ENCODE assay signal across 12 cellular contexts in genomic region chr1:19488136-19488535, GRCh38. TPM values are rescaled to one million over a fixed set of nuclear protein-coding genes. Genes with fewer than 3 reads are reported as not detected.
A peak's percentile ranks its signal among the peaks of the same experiment; 100 is the strongest.
DNase-seq lines count a peak whose midpoint lies in the region; ATAC-seq and TF ChIP-seq lines count a peak whose summit lies in the region.
"Had no signal": no experiment of that assay in that cellular context is flagged by ENCODE, and none has a peak within 500 bp of the region (broad histone marks: within the 10 kb centered on the region; RNA-seq: fewer than 3 reads in every experiment).

No MANE protein-coding gene starts in this region.

- H3K4me1 ChIP-seq in CD4-positive, CD25-positive, alpha-beta regulatory T cell (ENCODE audit: control insufficient read depth, insufficient read depth, low read length, poor library complexity, severe bottlenecking): peaks cover 35% of the 10 kb centered on the region
- peaks cover 27% of the 10 kb centered on the region for H3K4me1 ChIP-seq in GM23338 (ENCODE audit: insufficient read depth)
- H3K4me1 ChIP-seq in osteoblast (ENCODE audit: insufficient read depth, low read length): peaks cover 23% of the 10 kb centered on the region
- H3K4me1 ChIP-seq in SJCRH30: no peaks in the 10 kb centered on the region

- no peaks in the 10 kb centered on the region for H3K9me3 Mint-ChIP-seq in CD4-positive, CD25-positive, alpha-beta regulatory T cell
- H3K9me3 Mint-ChIP-seq in GM23338: no peaks in the 10 kb centered on the region; the same call in 2 of the 3 replicates
- H3K9me3 Mint-ChIP-seq in activated naive CD8-positive, alpha-beta T cell treated with anti-CD3 and anti-CD28 coated beads, Interleukin-2, amount 50 U/mL, for 24 hours: no peaks in the 10 kb centered on the region
- H3K9me3 Mint-ChIP-seq: activated T-helper 1 cell treated with anti-CD3 and anti-CD28 coated beads, Interleukin-12 subunit alpha, Interleukin-12 subunit beta, Interleukin-2, Interleukin-4 antibody, amounts not matched to agents 30 ng/mL and 10 ng/mL and 1 ng/mL, durations not matched to agents 14 hours and 24 hours and 36 hours had no signal

- peak overlapping the region; percentile 56 for H3K27ac ChIP-seq in CD4-positive, CD25-positive, alpha-beta regulatory T cell (ENCODE audit: insufficient read depth, low read length, poor library complexity, severe bottlenecking)
- H3K27ac ChIP-seq in GM23338 (ENCODE audit: low read depth): no peak overlapping the region; the same call in 1 of the 2 replicates
- H3K27ac ChIP-seq in osteoblast (ENCODE audit: low read depth, low read length): peak overlapping the region; percentile 2
- H3K27ac ChIP-seq in SJCRH30: no peak overlapping the region

- H3K36me3 Mint-ChIP-seq in CD4-positive, CD25-positive, alpha-beta regulatory T cell: peaks cover 10% of the 10 kb centered on the region
- H3K36me3 Mint-ChIP-seq in GM23338 (ENCODE audit: low read depth): peaks cover 12% of the 10 kb centered on the region
- H3K36me3 Mint-ChIP-seq in activated naive CD8-positive, alpha-beta T cell treated with anti-CD3 and anti-CD28 coated beads, Interleukin-2, amount 50 U/mL, for 24 hours (ENCODE audit: low read depth): peaks cover 9% of the 10 kb centered on the region

- H4K20me1 ChIP-seq in GM23338 (replicated peaks; ENCODE audit: insufficient read depth): peaks cover 9% of the 10 kb centered on the region
- H4K20me1 ChIP-seq in osteoblast (ENCODE audit: insufficient read depth, low read length): peaks cover 11% of the 10 kb centered on the region

- no peak for ATAC-seq in CD4-positive, CD25-positive, alpha-beta regulatory T cell (ENCODE audit: low read depth in 2 of 2)
- ATAC-seq in GM23338: no peak
- no peak for ATAC-seq in activated naive CD8-positive, alpha-beta T cell treated with anti-CD3 and anti-CD28 coated beads, Interleukin-2, amount 50 U/mL, for 24 hours
- ATAC-seq: mucosa of descending colon had no signal

- H3K79me2 ChIP-seq in GM23338 (replicated peaks; ENCODE audit: insufficient read depth) (peaks cover 30% of the 10 kb centered on the region), osteoblast (ENCODE audit: insufficient read depth, low read length) (peaks cover 26% of the 10 kb centered on the region)

- TF ChIP-seq CTCF in GM23338 (conservative IDR thresholded peaks at IDR 0.05; ENCODE audit: low read depth in 2 of 2): peak in 1 of 2 experiments; percentile 33; a peak in 2 of 4 replicates
- TF ChIP-seq CTCF in osteoblast (IDR thresholded peaks at IDR 0.05; ENCODE audit: extremely low read depth, low read depth, low read length): no peak

- H3K27ac Mint-ChIP-seq in CD4-positive, CD25-positive, alpha-beta regulatory T cell: peak overlapping the region; percentile 28 to 86 (median 75)
- no peak overlapping the region for H3K27ac Mint-ChIP-seq in GM23338
- peak overlapping the region; percentile 44 for H3K27ac Mint-ChIP-seq in activated naive CD8-positive, alpha-beta T cell treated with anti-CD3 and anti-CD28 coated beads, Interleukin-2, amount 50 U/mL, for 24 hours

- H2AFZ ChIP-seq in GM23338: no peak overlapping the region
- H2AFZ ChIP-seq in osteoblast (ENCODE audit: low read length): no peak overlapping the region

- peak overlapping the region in 2 of 4 donors; percentile 75 to 90 for H3K4me3 Mint-ChIP-seq in CD4-positive, CD25-positive, alpha-beta regulatory T cell
- H3K4me3 Mint-ChIP-seq in GM23338: no peak overlapping the region
- no peak overlapping the region for H3K4me3 Mint-ChIP-seq in activated naive CD8-positive, alpha-beta T cell treated with anti-CD3 and anti-CD28 coated beads, Interleukin-2, amount 50 U/mL, for 24 hours

- no peaks in the 10 kb centered on the region for H3K27me3 ChIP-seq in CD4-positive, CD25-positive, alpha-beta regulatory T cell (ENCODE audit: control insufficient read depth, insufficient read depth, low read length)
- H3K27me3 ChIP-seq in GM23338 (ENCODE audit: insufficient read depth): no peaks in the 10 kb centered on the region
- no peaks in the 10 kb centered on the region for H3K27me3 ChIP-seq in osteoblast (ENCODE audit: insufficient read depth, low read length)
- H3K27me3 ChIP-seq in SJCRH30: no peaks in the 10 kb centered on the region

- H3K27me3 Mint-ChIP-seq in CD4-positive, CD25-positive, alpha-beta regulatory T cell: no peaks in the 10 kb centered on the region
- H3K27me3 Mint-ChIP-seq in GM23338 (ENCODE audit: insufficient read depth, low read depth, poor library complexity): peaks cover 27% of the 10 kb centered on the region
- no peaks in the 10 kb centered on the region for H3K27me3 Mint-ChIP-seq in activated naive CD8-positive, alpha-beta T cell treated with anti-CD3 and anti-CD28 coated beads, Interleukin-2, amount 50 U/mL, for 24 hours

- H3K36me3 ChIP-seq in CD4-positive, CD25-positive, alpha-beta regulatory T cell (ENCODE audit: control insufficient read depth, insufficient read depth, low read length): no peaks in the 10 kb centered on the region
- H3K36me3 ChIP-seq in GM23338 (ENCODE audit: insufficient read depth) (no peaks in the 10 kb centered on the region), osteoblast (ENCODE audit: insufficient read depth, low read length) (peaks cover 7% of the 10 kb centered on the region), SJCRH30 (no peaks in the 10 kb centered on the region)

- peaks cover 12 to 49% (median 36%) of the 10 kb centered on the region in 4 donors for H3K4me1 Mint-ChIP-seq in CD4-positive, CD25-positive, alpha-beta regulatory T cell
- H3K4me1 Mint-ChIP-seq in GM23338: peaks cover 22% of the 10 kb centered on the region
- peaks cover 43% of the 10 kb centered on the region for H3K4me1 Mint-ChIP-seq in activated naive CD8-positive, alpha-beta T cell treated with anti-CD3 and anti-CD28 coated beads, Interleukin-2, amount 50 U/mL, for 24 hours

- no peaks in the 10 kb centered on the region for H3K9me3 ChIP-seq in CD4-positive, CD25-positive, alpha-beta regulatory T cell (ENCODE audit: control insufficient read depth in 2 of 2, low read length in 2 of 2)
- H3K9me3 ChIP-seq in osteoblast (ENCODE audit: low read depth, low read length) (no peaks in the 10 kb centered on the region), SJCRH30 (replicated peaks) (no peaks in the 10 kb centered on the region)
- H3K9me3 ChIP-seq: mucosa of descending colon had no signal

- DNase-seq in CD4-positive, CD25-positive, alpha-beta regulatory T cell: no peak
- no peak for DNase-seq in GM23338 (ENCODE audit: low spot score)
- DNase-seq in activated naive CD8-positive, alpha-beta T cell treated with anti-CD3 and anti-CD28 coated beads, Interleukin-2, amount 50 U/mL, for 24 hours: no peak
- DNase-seq in osteoblast (ENCODE audit: insufficient read length, low spot score, missing footprints): no peak
- DNase-seq in NCI-H526 (lab: John Stamatoyannopoulos, UW): no peak
- DNase-seq in MV-4-11 (lab: John Stamatoyannopoulos, UW): no peak
- DNase-seq in SJCRH30: no peak
- DNase-seq: mucosa of descending colon, NCI-H187, retina, SIG-M5 had no signal

- H3F3A ChIP-seq in GM23338 (replicated peaks; ENCODE audit: low read depth): peaks cover 20% of the 10 kb centered on the region

- H3K4me2 ChIP-seq in GM23338 (peak overlapping the region; percentile 91; the same call in 1 of the 2 replicates), osteoblast (ENCODE audit: insufficient read depth, low read length) (no peak overlapping the region)

- peaks cover 6% of the 10 kb centered on the region; the same call in 1 of the 2 replicates for H3K9me2 ChIP-seq in GM23338 (ENCODE audit: insufficient read depth)

- peak overlapping the region; percentile 39 for H3K4me3 ChIP-seq in CD4-positive, CD25-positive, alpha-beta regulatory T cell (ENCODE audit: low read depth, low read length)
- H3K4me3 ChIP-seq in GM23338 (no peak overlapping the region), osteoblast (ENCODE audit: insufficient read depth, low read length) (no peak overlapping the region), SJCRH30 (no peak overlapping the region)
- H3K4me3 ChIP-seq: mucosa of descending colon had no signal

RNA-seq across cellular contexts. Expression of gene CAPZB, which starts 2.8 kb away (rescaled TPM):
- 372 TPM for total RNA-seq in CD4-positive, CD25-positive, alpha-beta regulatory T cell
- 100 to 1,000 TPM; 384 to 588 (median 518) TPM for polyA plus RNA-seq in CD4-positive, CD25-positive, alpha-beta regulatory T cell
- total RNA-seq in GM23338 (2014; rRNA removed; shearing (Covaris generic)): 183 and 195 TPM in 2 replicates
- polyA plus RNA-seq in GM23338 (2016; fragmentation: Nextera tagmentation; extraction: Ambion mirVana): 320 and 348 TPM in 2 replicates
- total RNA-seq in osteoblast: 217 and 224 TPM in 2 replicates
- total RNA-seq in SJCRH30 (2014; rRNA removed; shearing (Covaris generic)): 81.9 and 99.7 TPM in 2 replicates

Comparison
In these comparisons a context has a peak if more than half of its experiments do, and no peak if none do; other contexts are left out.
1. H3K27ac ChIP-seq: peak in CD4-positive, CD25-positive, alpha-beta regulatory T cell (single experiment) and osteoblast (single experiment); none in GM23338 (single experiment) and SJCRH30 (single experiment).